ENCODE assay signal across 16 cellular contexts in genomic region chr2:160345102-160345501, GRCh38.
DNase-seq lines count a peak whose midpoint lies in the region; ATAC-seq and TF ChIP-seq lines count a peak whose summit lies in the region.
"Had no signal": no experiment of that assay in that cellular context is flagged by ENCODE, and none has a peak within 500 bp of the region (broad histone marks: within the 10 kb centered on the region; RNA-seq: fewer than 3 reads in every experiment).

No MANE protein-coding gene starts in this region.

- no peak overlapping the region for H3K4me3 ChIP-seq in CD4-positive, CD25-positive, alpha-beta regulatory T cell (ENCODE audit: low read depth, low read length)
- no peak overlapping the region for H3K4me3 ChIP-seq in CD8-positive, alpha-beta memory T cell (ENCODE audit: low read length)
- no peak overlapping the region for H3K4me3 ChIP-seq in naive thymus-derived CD4-positive, alpha-beta T cell (ENCODE audit: low read length)
- H3K4me3 ChIP-seq in PC-9 = no peak overlapping the region
- H3K4me3 ChIP-seq: GM12878 had no signal

- CTCF ChIA-PET in CD8-positive, alpha-beta memory T cell (lab: Charles Lee) = no interaction called here
- CTCF ChIA-PET in activated CD8-positive, alpha-beta T cell treated with anti-CD3 and anti-CD28 coated beads for 36 hours (lab: Charles Lee) = interaction anchor here (1.1 to 2.0 kb wide), 5 partner anchors 8 to 135 kb away, joined by 3 to 6 read pairs (median 4); no protein-coding TSS in a partner anchor
- CTCF ChIA-PET in naive thymus-derived CD4-positive, alpha-beta T cell (lab: Charles Lee) = interaction anchor here (1.1 kb wide), 1 partner anchor 9 kb away, joined by 5 read pairs; no protein-coding TSS in a partner anchor
- CTCF ChIA-PET in PC-9 (lab: Charles Lee) = no interaction called here

- H3K36me3 Mint-ChIP-seq in CD4-positive, CD25-positive, alpha-beta regulatory T cell = peaks cover 4% of the 10 kb centered on the region
- peaks cover 0 to 18% (median 7%) of the 10 kb centered on the region in 3 donors for H3K36me3 Mint-ChIP-seq in CD8-positive, alpha-beta memory T cell
- H3K36me3 Mint-ChIP-seq in activated CD8-positive, alpha-beta T cell treated with anti-CD3 and anti-CD28 coated beads for 36 hours (ENCODE audit: low read depth) = peaks cover 7% of the 10 kb centered on the region
- peaks cover 4 to 14% (median 8%) of the 10 kb centered on the region in 5 donors for H3K36me3 Mint-ChIP-seq in naive thymus-derived CD4-positive, alpha-beta T cell

- H3K27ac ChIP-seq in CD4-positive, CD25-positive, alpha-beta regulatory T cell (ENCODE audit: insufficient read depth, low read length, poor library complexity, severe bottlenecking) = no peak overlapping the region
- no peak overlapping the region for H3K27ac ChIP-seq in CD8-positive, alpha-beta memory T cell (ENCODE audit: low read depth, low read length)
- no peak overlapping the region for H3K27ac ChIP-seq in naive thymus-derived CD4-positive, alpha-beta T cell (ENCODE audit: low read depth, low read length)
- H3K27ac ChIP-seq in PC-9 = no peak overlapping the region
- H3K27ac ChIP-seq: brain microvascular endothelial cell had no signal

- peak overlapping the region in 2 of 3 donors; percentile 2 to 76 for H3K27ac Mint-ChIP-seq in CD4-positive, CD25-positive, alpha-beta regulatory T cell
- H3K27ac Mint-ChIP-seq in CD8-positive, alpha-beta memory T cell = peak overlapping the region in 7 of 8 donors; percentile 2 to 73 (median 55)
- H3K27ac Mint-ChIP-seq in activated CD8-positive, alpha-beta T cell treated with anti-CD3 and anti-CD28 coated beads for 36 hours = peak overlapping the region; percentile 90
- H3K27ac Mint-ChIP-seq in naive thymus-derived CD4-positive, alpha-beta T cell = peak overlapping the region; percentile 3 to 89 (median 25)

- no TSS peak for BruUV-seq in PC-9 (replicated peaks; lab: Mats Ljungman, UMichigan)

- no peak overlapping the region for H2AFZ ChIP-seq in PC-9

- no peaks in the 10 kb centered on the region for H3F3A ChIP-seq in PC-9 (ENCODE audit: insufficient read depth, low read depth)

- no peaks in the 10 kb centered on the region for H3K9me2 ChIP-seq in PC-9 (ENCODE audit: insufficient read depth)

- H3K4me2 ChIP-seq in PC-9 = no peak overlapping the region

- peak; percentile 31 to 37 for ATAC-seq in CD4-positive, CD25-positive, alpha-beta regulatory T cell (ENCODE audit: low read depth in 2 of 2)
- ATAC-seq in activated CD8-positive, alpha-beta T cell treated with anti-CD3 and anti-CD28 coated beads for 36 hours = peak; percentile 81
- ATAC-seq in naive thymus-derived CD4-positive, alpha-beta T cell = peak; percentile 22
- ATAC-seq: GM12878 had no signal

- no peaks in the 10 kb centered on the region for H3K27me3 Mint-ChIP-seq in CD4-positive, CD25-positive, alpha-beta regulatory T cell
- H3K27me3 Mint-ChIP-seq in CD8-positive, alpha-beta memory T cell = no peaks in the 10 kb centered on the region
- no peaks in the 10 kb centered on the region for H3K27me3 Mint-ChIP-seq in activated CD8-positive, alpha-beta T cell treated with anti-CD3 and anti-CD28 coated beads for 36 hours
- no peaks in the 10 kb centered on the region for H3K27me3 Mint-ChIP-seq in naive thymus-derived CD4-positive, alpha-beta T cell

- no peaks in the 10 kb centered on the region for H3K9me3 ChIP-seq in CD4-positive, CD25-positive, alpha-beta regulatory T cell (ENCODE audit: control insufficient read depth in 2 of 2, low read length in 2 of 2)
- no peaks in the 10 kb centered on the region for H3K9me3 ChIP-seq in CD8-positive, alpha-beta memory T cell (ENCODE audit: low read length)
- no peaks in the 10 kb centered on the region for H3K9me3 ChIP-seq in naive thymus-derived CD4-positive, alpha-beta T cell (ENCODE audit: control insufficient read depth in 2 of 3, low read length in 3 of 3)
- H3K9me3 ChIP-seq in PC-9 (ENCODE audit: insufficient read depth, low read depth) = no peaks in the 10 kb centered on the region

- H3K4me1 ChIP-seq in CD4-positive, CD25-positive, alpha-beta regulatory T cell (ENCODE audit: control insufficient read depth, insufficient read depth, low read length, poor library complexity, severe bottlenecking) = peaks cover 2% of the 10 kb centered on the region
- peaks cover 46% of the 10 kb centered on the region for H3K4me1 ChIP-seq in CD8-positive, alpha-beta memory T cell (ENCODE audit: insufficient read depth, low read length)
- H3K4me1 ChIP-seq in naive thymus-derived CD4-positive, alpha-beta T cell (ENCODE audit: control insufficient read depth in 2 of 2, insufficient read depth in 2 of 2, low read length in 2 of 2) = peaks cover 8 to 17% of the 10 kb centered on the region in 2 donors
- H3K4me1 ChIP-seq in PC-9 (replicated peaks; ENCODE audit: insufficient read depth) = no peaks in the 10 kb centered on the region; the same call in 1 of the 2 replicates

- H3K27me3 ChIP-seq in CD4-positive, CD25-positive, alpha-beta regulatory T cell (ENCODE audit: control insufficient read depth, insufficient read depth, low read length) = no peaks in the 10 kb centered on the region
- H3K27me3 ChIP-seq in CD8-positive, alpha-beta memory T cell (ENCODE audit: insufficient read depth, low read length, poor library complexity, severe bottlenecking) = no peaks in the 10 kb centered on the region
- H3K27me3 ChIP-seq in naive thymus-derived CD4-positive, alpha-beta T cell (ENCODE audit: control insufficient read depth in 2 of 2, insufficient read depth in 2 of 2, low read length in 2 of 2) = no peaks in the 10 kb centered on the region
- H3K27me3 ChIP-seq in PC-9 (ENCODE audit: insufficient read depth, low read depth) = no peaks in the 10 kb centered on the region
- H3K27me3 ChIP-seq: brain microvascular endothelial cell had no signal

- no peak overlapping the region for H3K4me3 Mint-ChIP-seq in CD4-positive, CD25-positive, alpha-beta regulatory T cell
- peak overlapping the region in 4 of 7 donors; percentile 46 to 57 (median 48) for H3K4me3 Mint-ChIP-seq in CD8-positive, alpha-beta memory T cell
- H3K4me3 Mint-ChIP-seq in activated CD8-positive, alpha-beta T cell treated with anti-CD3 and anti-CD28 coated beads for 36 hours = peak overlapping the region; percentile 60
- H3K4me3 Mint-ChIP-seq in naive thymus-derived CD4-positive, alpha-beta T cell = peak overlapping the region in 9 of 10 donors; percentile 8 to 84 (median 45)

- TF ChIP-seq CTCF in activated CD8-positive, alpha-beta T cell treated with anti-CD3 and anti-CD28 coated beads for 36 hours (IDR thresholded peaks at IDR 0.05) = no peak
- TF ChIP-seq CTCF in PC-9 (conservative IDR thresholded peaks at IDR 0.05) = no peak

- H3K79me2 ChIP-seq in PC-9 (ENCODE audit: low read depth) = peaks cover 89% of the 10 kb centered on the region

- peaks cover 6 to 58% (median 45%) of the 10 kb centered on the region in 4 donors for H3K4me1 Mint-ChIP-seq in CD4-positive, CD25-positive, alpha-beta regulatory T cell
- peaks cover 82 to 92% (median 88%) of the 10 kb centered on the region in 3 donors for H3K4me1 Mint-ChIP-seq in CD8-positive, alpha-beta memory T cell
- peaks cover 80% of the 10 kb centered on the region for H3K4me1 Mint-ChIP-seq in activated CD8-positive, alpha-beta T cell treated with anti-CD3 and anti-CD28 coated beads for 36 hours (ENCODE audit: low read depth)
- H3K4me1 Mint-ChIP-seq in naive thymus-derived CD4-positive, alpha-beta T cell = peaks cover 36 to 95% (median 93%) of the 10 kb centered on the region in 7 donors

- H3K36me3 ChIP-seq in CD4-positive, CD25-positive, alpha-beta regulatory T cell (ENCODE audit: control insufficient read depth, insufficient read depth, low read length) = no peaks in the 10 kb centered on the region
- no peaks in the 10 kb centered on the region for H3K36me3 ChIP-seq in CD8-positive, alpha-beta memory T cell (ENCODE audit: insufficient read depth, low read length)
- no peaks in the 10 kb centered on the region for H3K36me3 ChIP-seq in naive thymus-derived CD4-positive, alpha-beta T cell (ENCODE audit: control insufficient read depth in 2 of 3, insufficient read depth in 3 of 3, low read length in 3 of 3)
- H3K36me3 ChIP-seq in PC-9 (ENCODE audit: low read depth) = no peaks in the 10 kb centered on the region

- POLR2A ChIA-PET in CD8-positive, alpha-beta memory T cell (lab: Charles Lee) = no interaction called here
- POLR2A ChIA-PET in activated CD8-positive, alpha-beta T cell treated with anti-CD3 and anti-CD28 coated beads for 36 hours (lab: Charles Lee) = interaction anchor here (0.7 kb wide), 1 partner anchor 9 kb away, joined by 3 read pairs; no protein-coding TSS in a partner anchor
- POLR2A ChIA-PET in naive thymus-derived CD4-positive, alpha-beta T cell (lab: Charles Lee) = interaction anchor here (0.7 kb wide), 1 partner anchor 19 kb away, joined by 3 read pairs; no protein-coding TSS in a partner anchor
- POLR2A ChIA-PET in PC-9 (lab: Charles Lee; ENCODE audit: unreplicated experiment) = no interaction called here

- intact Hi-C loops in activated CD8-positive, alpha-beta T cell treated with anti-CD3 and anti-CD28 coated beads for 36 hours (cut with micrococcal nuclease) = loop anchor here (5.0 kb wide), 1 partner anchor 47 kb away; no protein-coding TSS in a partner anchor
- intact Hi-C loops in naive thymus-derived CD4-positive, alpha-beta T cell (cut with micrococcal nuclease) = no loop called here
- intact Hi-C loops in head of caudate nucleus (cut with DNase I) = no loop called here
- intact Hi-C loops in PC-9 (cut with micrococcal nuclease; ENCODE audit: unreplicated experiment) = no loop called here

- H3K9me3 Mint-ChIP-seq in CD4-positive, CD25-positive, alpha-beta regulatory T cell = no peaks in the 10 kb centered on the region
- no peaks in the 10 kb centered on the region for H3K9me3 Mint-ChIP-seq in CD8-positive, alpha-beta memory T cell
- peaks cover 3% of the 10 kb centered on the region for H3K9me3 Mint-ChIP-seq in activated CD8-positive, alpha-beta T cell treated with anti-CD3 and anti-CD28 coated beads for 36 hours
- peaks cover 0 to 2% (median 0%) of the 10 kb centered on the region in 11 donors for H3K9me3 Mint-ChIP-seq in naive thymus-derived CD4-positive, alpha-beta T cell

- DNase-seq in CD4-positive, CD25-positive, alpha-beta regulatory T cell = peak in 1 of 3 donors; percentile 27
- DNase-seq in CD8-positive, alpha-beta memory T cell = no peak
- DNase-seq in activated CD8-positive, alpha-beta T cell treated with anti-CD3 and anti-CD28 coated beads for 36 hours = peak; percentile 17
- DNase-seq in naive thymus-derived CD4-positive, alpha-beta T cell = no peak
- DNase-seq in head of caudate nucleus (no peak), 8988T (no peak), PC-9 (no peak)
- DNase-seq: activated effector memory CD4-positive, alpha-beta T cell treated with Interleukin-2 at 50 U/mL for 16 hours; brain microvascular endothelial cell; HCEC 1CT; hippocampal formation; NCI-H2029; NCI-H526; posterior cingulate gyrus; SW 1271 had no signal

- no peaks in the 10 kb centered on the region for H4K20me1 ChIP-seq in PC-9 (ENCODE audit: insufficient read depth)

Comparison
In these comparisons a context has a peak if more than half of its experiments do, and no peak if none do; other contexts are left out.
1. ATAC-seq: peak in every context shown above with its lines; median percentile 81 in activated CD8-positive, alpha-beta T cell treated with anti-CD3 and anti-CD28 coated beads for 36 hours; 34 in CD4-positive, CD25-positive, alpha-beta regulatory T cell; 22 in naive thymus-derived CD4-positive, alpha-beta T cell.
2. H3K27ac Mint-ChIP-seq: peak in every context shown above with its lines; median percentile 90 in activated CD8-positive, alpha-beta T cell treated with anti-CD3 and anti-CD28 coated beads for 36 hours; 55 in CD8-positive, alpha-beta memory T cell; 39 in CD4-positive, CD25-positive, alpha-beta regulatory T cell; 25 in naive thymus-derived CD4-positive, alpha-beta T cell.
3. H3K4me3 Mint-ChIP-seq: peak in CD8-positive, alpha-beta memory T cell (4 of 7), activated CD8-positive, alpha-beta T cell treated with anti-CD3 and anti-CD28 coated beads for 36 hours (single experiment) and naive thymus-derived CD4-positive, alpha-beta T cell (9 of 10); none in CD4-positive, CD25-positive, alpha-beta regulatory T cell (0 of 4).
4. CTCF ChIA-PET loops: an anchor here in activated CD8-positive, alpha-beta T cell treated with anti-CD3 and anti-CD28 coated beads for 36 hours (1.1 to 2.0 kb wide) and naive thymus-derived CD4-positive, alpha-beta T cell (1.1 kb wide); none called in CD8-positive, alpha-beta memory T cell and PC-9.
5. POLR2A ChIA-PET loops: an anchor here in activated CD8-positive, alpha-beta T cell treated with anti-CD3 and anti-CD28 coated beads for 36 hours (0.7 kb wide) and naive thymus-derived CD4-positive, alpha-beta T cell (0.7 kb wide); none called in CD8-positive, alpha-beta memory T cell and PC-9.